22 cellular contexts compared by ENCODE assay signal in genomic region chr22:30910358-30910757, GRCh38.
"Had no signal": no experiment of that assay in that cellular context is flagged by ENCODE, and none has a peak within 500 bp of the region (broad histone marks: within the 10 kb centered on the region; RNA-seq: fewer than 3 reads in every experiment).

No MANE protein-coding gene starts in this region.

- DNase-seq: activated CD4-positive, alpha-beta T cell treated with anti-CD3 and anti-CD28 coated beads for 1 hour; activated CD8-positive, alpha-beta memory T cell treated with anti-CD3 and anti-CD28 coated beads for 24 hours; activated CD8-positive, alpha-beta memory T cell treated with anti-CD3 and anti-CD28 coated beads, Interleukin-2, amount 50 U/mL, for 4 hours; activated naive CD4-positive, alpha-beta T cell; activated naive CD8-positive, alpha-beta T cell treated with anti-CD3 and anti-CD28 coated beads, Interleukin-2, amount 10 ng/mL, durations not matched to agents 7 days and 5 days; activated T-cell treated with anti-CD3 and anti-CD28 coated beads, Interleukin-2, amount 50 U/mL, for 24 hours; amygdala; cerebellar nuclear complex; heart left ventricle; left cardiac atrium; midbrain; natural killer cell; right cardiac atrium; stimulated activated CD4-positive, alpha-beta T cell treated with anti-CD3 and anti-CD28 coated beads, Interleukin-12 subunit alpha, Interleukin-12 subunit beta, amount 100 ng/mL, for 4 hours; stimulated activated CD4-positive, alpha-beta T cell treated with anti-CD3 and anti-CD28 coated beads, Interleukin-4, amount 100 ng/mL, for 4 hours; stimulated activated naive CD8-positive, alpha-beta T cell treated with anti-CD3 and anti-CD28 coated beads, Interleukin-15, Interleukin-2, amounts not matched to agents 100 U/mL and 50 U/mL, for 24 hours; T-helper 9 cell; thyroid gland had no signal

- H3K9me3 Mint-ChIP-seq: activated naive CD8-positive, alpha-beta T cell treated with anti-CD3 and anti-CD28 coated beads, Interleukin-2, amount 10 ng/mL, durations not matched to agents 7 days and 5 days; activated T-cell treated with anti-CD3 and anti-CD28 coated beads, Interleukin-2, amount 50 U/mL, for 24 hours; activated T-helper 17 cell treated with anti-CD3 and anti-CD28 coated beads, Interleukin-2, amount 50 U/mL, for 72 hours; natural killer cell had no signal

- H3K27ac ChIP-seq: coronary artery, heart left ventricle, neutrophil, parathyroid adenoma, thyroid gland had no signal

- H3K36me3 ChIP-seq: neutrophil, thyroid gland had no signal

- H3K4me1 ChIP-seq: heart left ventricle, parathyroid adenoma, thyroid gland had no signal

- ATAC-seq: activated T-helper 17 cell treated with anti-CD3 and anti-CD28 coated beads, Interleukin-2, amount 50 U/mL, for 72 hours; heart left ventricle; left cardiac atrium; natural killer cell; right cardiac atrium; stimulated activated naive CD8-positive, alpha-beta T cell treated with anti-CD3 and anti-CD28 coated beads, Interleukin-15, Interleukin-2, amounts not matched to agents 100 U/mL and 50 U/mL, for 24 hours had no signal

- H3K27me3 Mint-ChIP-seq: activated naive CD8-positive, alpha-beta T cell treated with anti-CD3 and anti-CD28 coated beads, Interleukin-2, amount 10 ng/mL, durations not matched to agents 7 days and 5 days; activated T-cell treated with anti-CD3 and anti-CD28 coated beads, Interleukin-2, amount 50 U/mL, for 24 hours; activated T-helper 17 cell treated with anti-CD3 and anti-CD28 coated beads, Interleukin-2, amount 50 U/mL, for 72 hours had no signal

- H3K4me1 Mint-ChIP-seq: activated naive CD8-positive, alpha-beta T cell treated with anti-CD3 and anti-CD28 coated beads, Interleukin-2, amount 10 ng/mL, durations not matched to agents 7 days and 5 days; activated T-helper 17 cell treated with anti-CD3 and anti-CD28 coated beads, Interleukin-2, amount 50 U/mL, for 72 hours; natural killer cell had no signal

- H3K4me3 Mint-ChIP-seq: activated naive CD8-positive, alpha-beta T cell treated with anti-CD3 and anti-CD28 coated beads, Interleukin-2, amount 10 ng/mL, durations not matched to agents 7 days and 5 days; activated T-cell treated with anti-CD3 and anti-CD28 coated beads, Interleukin-2, amount 50 U/mL, for 24 hours; activated T-helper 17 cell treated with anti-CD3 and anti-CD28 coated beads, Interleukin-2, amount 50 U/mL, for 72 hours; natural killer cell had no signal

- H3K9me3 ChIP-seq: neutrophil, thyroid gland had no signal

- H3K36me3 Mint-ChIP-seq: natural killer cell had no signal

- H3K27ac Mint-ChIP-seq: activated naive CD8-positive, alpha-beta T cell treated with anti-CD3 and anti-CD28 coated beads, Interleukin-2, amount 10 ng/mL, durations not matched to agents 7 days and 5 days; activated T-cell treated with anti-CD3 and anti-CD28 coated beads, Interleukin-2, amount 50 U/mL, for 24 hours; activated T-helper 17 cell treated with anti-CD3 and anti-CD28 coated beads, Interleukin-2, amount 50 U/mL, for 72 hours; natural killer cell had no signal

- H3K4me3 ChIP-seq: coronary artery, heart left ventricle, thyroid gland had no signal

- H3K27me3 ChIP-seq: heart left ventricle, neutrophil, thyroid gland had no signal
